Comparison of ENCODE assay signal across 26 cellular contexts in the genomic region with DNA sequence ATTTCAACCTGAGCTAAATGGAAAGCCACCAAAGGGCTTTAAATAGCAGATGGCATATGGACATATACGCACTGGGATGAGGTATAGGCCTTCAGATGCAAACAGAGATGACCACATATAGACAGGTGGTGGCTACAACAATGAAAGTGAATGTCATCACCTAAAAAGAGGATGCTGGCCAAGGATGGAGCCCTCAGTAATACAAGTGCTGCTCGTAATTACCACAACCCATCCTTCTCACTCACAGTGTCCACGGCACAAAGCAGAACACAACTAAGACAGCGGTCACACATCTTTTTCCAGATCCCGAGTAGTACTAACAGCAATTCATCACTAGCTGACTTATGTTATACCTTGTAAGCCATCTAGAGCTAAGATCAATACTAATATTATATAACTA.
"Had no signal": no experiment of that assay in that cellular context is flagged by ENCODE, and none has a peak within 500 bp of the region (broad histone marks: within the 10 kb centered on the region; RNA-seq: fewer than 3 reads in every experiment).

No MANE protein-coding gene starts in this region.

- H3K36me3 Mint-ChIP-seq: activated CD8-positive, alpha-beta memory T cell treated with anti-CD3 and anti-CD28 coated beads, Interleukin-2, amount 10 ng/mL, durations not matched to agents 7 days and 5 days; brain; immature natural killer cell; memory B cell; natural killer cell treated with Interleukin-12 subunit alpha and Interleukin-12 subunit beta and Interleukin-15 and Interleukin-18, amount 100 ng/mL, for 72 hours had no signal

- H3K9me3 Mint-ChIP-seq: activated naive CD8-positive, alpha-beta T cell treated with anti-CD3 and anti-CD28 coated beads, Interleukin-2, amount 10 ng/mL, durations not matched to agents 7 days and 5 days; brain; immature natural killer cell; memory B cell; natural killer cell treated with Interleukin-12 subunit alpha and Interleukin-12 subunit beta and Interleukin-15 and Interleukin-18, amount 100 ng/mL, for 72 hours; stimulated activated naive B cell treated with anti-CD40 and anti-IgM and Interleukin-4, amounts not matched to agents 10 μg/mL and 1 μg/mL and 100 μg/mL, for 72 hours had no signal

- H3K27ac ChIP-seq: ascending aorta, cardiac muscle cell, colonic mucosa, heart left ventricle, suprapubic skin, tibial nerve had no signal

- H3K4me3 Mint-ChIP-seq: activated CD8-positive, alpha-beta memory T cell treated with anti-CD3 and anti-CD28 coated beads, Interleukin-2, amount 10 ng/mL, durations not matched to agents 7 days and 5 days; activated CD8-positive, alpha-beta T cell treated with anti-CD3 and anti-CD28 coated beads, Interleukin-2, amount 10 ng/mL, durations not matched to agents 7 days and 5 days; activated naive CD8-positive, alpha-beta T cell treated with anti-CD3 and anti-CD28 coated beads, Interleukin-2, amount 10 ng/mL, durations not matched to agents 7 days and 5 days; brain; immature natural killer cell; memory B cell; natural killer cell treated with Interleukin-12 subunit alpha and Interleukin-12 subunit beta and Interleukin-15 and Interleukin-18, amount 100 ng/mL, for 72 hours; stimulated activated naive B cell treated with anti-CD40 and anti-IgM and Interleukin-4, amounts not matched to agents 10 μg/mL and 1 μg/mL and 100 μg/mL, for 72 hours had no signal

- H3K9me3 ChIP-seq: ascending aorta, colonic mucosa, heart left ventricle, suprapubic skin, tibial nerve had no signal

- DNase-seq: activated CD4-positive, alpha-beta T cell treated with anti-CD3 and anti-CD28 coated beads for 36 hours; activated CD4-positive, CD25-positive, alpha-beta regulatory T cell; activated CD8-positive, alpha-beta memory T cell treated with anti-CD3 and anti-CD28 coated beads, Interleukin-2, amount 10 ng/mL, durations not matched to agents 7 days and 5 days; activated CD8-positive, alpha-beta T cell treated with anti-CD3 and anti-CD28 coated beads, Interleukin-2, amount 10 ng/mL, durations not matched to agents 7 days and 5 days; activated effector memory CD4-positive, alpha-beta T cell treated with Interleukin-2 at 50 U/mL for 16 hours; activated naive CD8-positive, alpha-beta T cell treated with anti-CD3 and anti-CD28 coated beads, Interleukin-2, amount 10 ng/mL, durations not matched to agents 7 days and 5 days; activated T-cell treated with anti-CD3 and anti-CD28 coated beads, Interleukin-2, amount 50 U/mL, for 48 hours; cerebellar nuclear complex; colonic mucosa; foreskin fibroblast; heart left ventricle; hypothalamus; immature natural killer cell; kidney; right cardiac atrium; stimulated activated CD4-positive, alpha-beta T cell treated with anti-CD3 and anti-CD28 coated beads, Interleukin-15, amount 100 ng/mL, for 24 hours; stimulated activated CD4-positive, alpha-beta T cell treated with anti-CD3 and anti-CD28 coated beads, Interleukin-2, amount 100 ng/mL, for 24 hours; stimulated activated naive B cell treated with anti-CD40 and anti-IgM and Interleukin-4, amounts not matched to agents 10 μg/mL and 1 μg/mL and 100 μg/mL, for 72 hours; T-helper 1 cell had no signal

- H3K36me3 ChIP-seq: ascending aorta, cardiac muscle cell, colonic mucosa, heart left ventricle, suprapubic skin, tibial nerve had no signal

- H3K27me3 ChIP-seq: ascending aorta, cardiac muscle cell, colonic mucosa, heart left ventricle, suprapubic skin, tibial nerve had no signal

- H3K4me3 ChIP-seq: ascending aorta, cardiac muscle cell, colonic mucosa, heart left ventricle, suprapubic skin, tibial nerve had no signal

- H3K27me3 Mint-ChIP-seq: activated CD4-positive, alpha-beta T cell treated with anti-CD3 and anti-CD28 coated beads for 36 hours; activated CD8-positive, alpha-beta memory T cell treated with anti-CD3 and anti-CD28 coated beads, Interleukin-2, amount 10 ng/mL, durations not matched to agents 7 days and 5 days; activated naive CD8-positive, alpha-beta T cell treated with anti-CD3 and anti-CD28 coated beads, Interleukin-2, amount 10 ng/mL, durations not matched to agents 7 days and 5 days; memory B cell; stimulated activated naive B cell treated with anti-CD40 and anti-IgM and Interleukin-4, amounts not matched to agents 10 μg/mL and 1 μg/mL and 100 μg/mL, for 72 hours had no signal

- H3K27ac Mint-ChIP-seq: activated CD8-positive, alpha-beta memory T cell treated with anti-CD3 and anti-CD28 coated beads, Interleukin-2, amount 10 ng/mL, durations not matched to agents 7 days and 5 days; activated CD8-positive, alpha-beta T cell treated with anti-CD3 and anti-CD28 coated beads, Interleukin-2, amount 10 ng/mL, durations not matched to agents 7 days and 5 days; activated naive CD8-positive, alpha-beta T cell treated with anti-CD3 and anti-CD28 coated beads, Interleukin-2, amount 10 ng/mL, durations not matched to agents 7 days and 5 days; immature natural killer cell; memory B cell; natural killer cell treated with Interleukin-12 subunit alpha and Interleukin-12 subunit beta and Interleukin-15 and Interleukin-18, amount 100 ng/mL, for 72 hours; stimulated activated naive B cell treated with anti-CD40 and anti-IgM and Interleukin-4, amounts not matched to agents 10 μg/mL and 1 μg/mL and 100 μg/mL, for 72 hours had no signal

- ATAC-seq: activated CD4-positive, alpha-beta T cell treated with anti-CD3 and anti-CD28 coated beads for 36 hours; activated CD8-positive, alpha-beta memory T cell treated with anti-CD3 and anti-CD28 coated beads, Interleukin-2, amount 10 ng/mL, durations not matched to agents 7 days and 5 days; activated CD8-positive, alpha-beta T cell treated with anti-CD3 and anti-CD28 coated beads, Interleukin-2, amount 10 ng/mL, durations not matched to agents 7 days and 5 days; heart left ventricle; natural killer cell treated with Interleukin-12 subunit alpha and Interleukin-12 subunit beta and Interleukin-15 and Interleukin-18, amount 100 ng/mL, for 72 hours; right cardiac atrium; stimulated activated naive B cell treated with anti-CD40 and anti-IgM and Interleukin-4, amounts not matched to agents 10 μg/mL and 1 μg/mL and 100 μg/mL, for 72 hours had no signal
